ENCODE assay signal across 7 cellular contexts in genomic region chr17:16201693-16202131, GRCh38. TPM values are rescaled to one million over a fixed set of nuclear protein-coding genes. Genes with fewer than 3 reads are reported as not detected.
DNase-seq lines count a peak whose midpoint lies in the region; ATAC-seq, FAIRE-seq and TF ChIP-seq lines count a peak whose summit lies in the region.
"Not testable (repeated sequence)": the region's sequence is repeated elsewhere in the genome, so short reads cannot be mapped to it uniquely, and the experiment has no call there.

No MANE protein-coding gene starts in this region.

- 97 to 98% methylated on average over 7 to 13 of the region's 13 CpGs for WGBS in endodermal cell (ENCODE audit: insufficient coverage in 1 of 2, insufficient read length in 1 of 2), 2 experiments

- not testable (repeated sequence) for H3K9me3 Mint-ChIP-seq in CD8-positive, alpha-beta memory T cell; activated naive CD8-positive, alpha-beta T cell treated with anti-CD3 and anti-CD28 coated beads for 36 hours; endodermal cell; nephron; stimulated activated memory B cell treated with anti-CD40 and anti-IgM and Interleukin-4, amounts not matched to agents 10 μg/mL and 1 μg/mL and 100 μg/mL, for 72 hours

- not testable (repeated sequence) for FAIRE-seq in RCC 7860 (lab: Jason Lieb, UNC)

- not testable (repeated sequence) for H3K9ac ChIP-seq in endodermal cell (ENCODE audit: extremely low read depth, low read length, poor library complexity, severe bottlenecking)

- not testable (repeated sequence) for H3K9me3 ChIP-seq in CD8-positive, alpha-beta memory T cell (ENCODE audit: low read length); endodermal cell (ENCODE audit: control insufficient read depth, low read length)

- POLR2A ChIA-PET in CD8-positive, alpha-beta memory T cell (lab: Charles Lee) = interaction anchor here (0.5 kb wide), 1 partner anchor 23 kb away, joined by 9 read pairs; no protein-coding TSS in a partner anchor

- H3K4me3 ChIP-seq in CD8-positive, alpha-beta memory T cell (ENCODE audit: low read length); endodermal cell (ENCODE audit: low read length): not testable (repeated sequence)

- H3K4me1 Mint-ChIP-seq in CD8-positive, alpha-beta memory T cell = peaks cover 65 to 83% (median 81%) of the 10 kb centered on the region in 3 donors
- peaks cover 56% of the 10 kb centered on the region for H3K4me1 Mint-ChIP-seq in activated naive CD8-positive, alpha-beta T cell treated with anti-CD3 and anti-CD28 coated beads for 36 hours
- peaks cover 27% of the 10 kb centered on the region for H3K4me1 Mint-ChIP-seq in endodermal cell
- peaks cover 45% of the 10 kb centered on the region for H3K4me1 Mint-ChIP-seq in nephron
- H3K4me1 Mint-ChIP-seq in stimulated activated memory B cell treated with anti-CD40 and anti-IgM and Interleukin-4, amounts not matched to agents 10 μg/mL and 1 μg/mL and 100 μg/mL, for 72 hours = peaks cover 63% of the 10 kb centered on the region

- not testable (repeated sequence) for H3K27me3 ChIP-seq in CD8-positive, alpha-beta memory T cell (ENCODE audit: insufficient read depth, low read length, poor library complexity, severe bottlenecking); endodermal cell (ENCODE audit: control insufficient read depth, insufficient read depth, low read length, poor library complexity, severe bottlenecking)

- DNase-seq in CD8-positive, alpha-beta memory T cell; activated naive CD8-positive, alpha-beta T cell treated with anti-CD3 and anti-CD28 coated beads for 36 hours; endodermal cell; left lobe of liver (ENCODE audit: low spot score): not testable (repeated sequence)
- DNase-seq in RCC 7860 (ENCODE audit: low spot score) = peak; percentile 23

- peaks cover 0 to 20% (median 4%) of the 10 kb centered on the region in 3 donors for H3K36me3 Mint-ChIP-seq in CD8-positive, alpha-beta memory T cell
- peaks cover 21% of the 10 kb centered on the region for H3K36me3 Mint-ChIP-seq in activated naive CD8-positive, alpha-beta T cell treated with anti-CD3 and anti-CD28 coated beads for 36 hours
- peaks cover 18% of the 10 kb centered on the region for H3K36me3 Mint-ChIP-seq in endodermal cell (ENCODE audit: low read depth)
- H3K36me3 Mint-ChIP-seq in nephron (ENCODE audit: low read depth) = peaks cover 17% of the 10 kb centered on the region
- H3K36me3 Mint-ChIP-seq in stimulated activated memory B cell treated with anti-CD40 and anti-IgM and Interleukin-4, amounts not matched to agents 10 μg/mL and 1 μg/mL and 100 μg/mL, for 72 hours = peaks cover 21% of the 10 kb centered on the region

- TF ChIP-seq CTCF in endodermal cell (conservative IDR thresholded peaks at IDR 0.05); nephron (IDR thresholded peaks at IDR 0.05; ENCODE audit: unreplicated experiment in 3 of 3): not testable (repeated sequence)

- H3K36me3 ChIP-seq in CD8-positive, alpha-beta memory T cell (ENCODE audit: insufficient read depth, low read length); endodermal cell (ENCODE audit: control insufficient read depth, insufficient read depth, low read length): not testable (repeated sequence)

- H3K4me3 Mint-ChIP-seq in CD8-positive, alpha-beta memory T cell = peak overlapping the region in 2 of 7 donors; percentile 6 to 44
- not testable (repeated sequence) for H3K4me3 Mint-ChIP-seq in activated naive CD8-positive, alpha-beta T cell treated with anti-CD3 and anti-CD28 coated beads for 36 hours; endodermal cell; nephron; stimulated activated memory B cell treated with anti-CD40 and anti-IgM and Interleukin-4, amounts not matched to agents 10 μg/mL and 1 μg/mL and 100 μg/mL, for 72 hours

- CTCF ChIA-PET in CD8-positive, alpha-beta memory T cell (lab: Charles Lee) = interaction anchor here (0.6 kb wide), 1 partner anchor 13 kb away, joined by 3 read pairs; no protein-coding TSS in a partner anchor

- H3K27ac Mint-ChIP-seq in CD8-positive, alpha-beta memory T cell = peak overlapping the region in 5 of 8 donors; percentile 17 to 82 (median 52)
- H3K27ac Mint-ChIP-seq in activated naive CD8-positive, alpha-beta T cell treated with anti-CD3 and anti-CD28 coated beads for 36 hours = peak overlapping the region; percentile 21
- peak overlapping the region; percentile 91 for H3K27ac Mint-ChIP-seq in endodermal cell
- peak overlapping the region; percentile 50 to 74 (median 73) for H3K27ac Mint-ChIP-seq in nephron
- peak overlapping the region; percentile 66 for H3K27ac Mint-ChIP-seq in stimulated activated memory B cell treated with anti-CD40 and anti-IgM and Interleukin-4, amounts not matched to agents 10 μg/mL and 1 μg/mL and 100 μg/mL, for 72 hours

- not testable (repeated sequence) for H3K27me3 Mint-ChIP-seq in CD8-positive, alpha-beta memory T cell; activated naive CD8-positive, alpha-beta T cell treated with anti-CD3 and anti-CD28 coated beads for 36 hours; endodermal cell (ENCODE audit: insufficient read depth); nephron (ENCODE audit: low read depth); stimulated activated memory B cell treated with anti-CD40 and anti-IgM and Interleukin-4, amounts not matched to agents 10 μg/mL and 1 μg/mL and 100 μg/mL, for 72 hours

- not testable (repeated sequence) for H3K27ac ChIP-seq in CD8-positive, alpha-beta memory T cell (ENCODE audit: low read depth, low read length); endodermal cell (ENCODE audit: low read depth, low read length)

- ATAC-seq in left lobe of liver = peak; percentile 55
- ATAC-seq in stimulated activated memory B cell treated with anti-CD40 and anti-IgM and Interleukin-4, amounts not matched to agents 10 μg/mL and 1 μg/mL and 100 μg/mL, for 72 hours = not testable (repeated sequence)

- H3K4me1 ChIP-seq in CD8-positive, alpha-beta memory T cell (ENCODE audit: insufficient read depth, low read length) = peaks cover 29% of the 10 kb centered on the region
- not testable (repeated sequence) for H3K4me1 ChIP-seq in endodermal cell (ENCODE audit: control insufficient read depth, insufficient read depth, low read length)

RNA-seq across cellular contexts. Expression of gene NCOR1, which starts 13.6 kb away (rescaled TPM):
- total RNA-seq in CD8-positive, alpha-beta memory T cell = 100 to 1,000 TPM; 146 to 147 TPM
- polyA plus RNA-seq in CD8-positive, alpha-beta memory T cell = 158 TPM
- total RNA-seq in activated naive CD8-positive, alpha-beta T cell treated with anti-CD3 and anti-CD28 coated beads for 36 hours = 100 to 1,000 TPM; 122 to 131 TPM
- total RNA-seq in endodermal cell = 100 to 1,000 TPM; 112 to 141 TPM
- polyA plus RNA-seq in endodermal cell (2013, experiment 1 of 2) = 84.3 TPM
- polyA plus RNA-seq in endodermal cell (2013, experiment 2 of 2) = 72.4 TPM
- 58.1 TPM for total RNA-seq in left lobe of liver

RNA-seq across cellular contexts. Expression of gene PIGL, which starts 15.3 kb away (rescaled TPM):
- 10 to 100 TPM; 26.3 to 27.1 TPM for total RNA-seq in CD8-positive, alpha-beta memory T cell
- 12.9 TPM for polyA plus RNA-seq in CD8-positive, alpha-beta memory T cell
- total RNA-seq in activated naive CD8-positive, alpha-beta T cell treated with anti-CD3 and anti-CD28 coated beads for 36 hours = 10 to 100 TPM; 29.9 to 31.3 TPM
- 10 to 100 TPM; 41.1 to 57.0 TPM for total RNA-seq in endodermal cell
- polyA plus RNA-seq in endodermal cell (2013, experiment 1 of 2) = 43.8 TPM
- 35.3 TPM for polyA plus RNA-seq in endodermal cell (2013, experiment 2 of 2)
- 18.5 TPM for total RNA-seq in left lobe of liver

Comparison
In these comparisons a context has a peak if more than half of its experiments do, and no peak if none do; other contexts are left out.
1. H3K27ac Mint-ChIP-seq: peak in every context shown above with its lines; median percentile 91 in endodermal cell; 73 in nephron; 66 in stimulated activated memory B cell treated with anti-CD40 and anti-IgM and Interleukin-4, amounts not matched to agents 10 μg/mL and 1 μg/mL and 100 μg/mL, for 72 hours; 52 in CD8-positive, alpha-beta memory T cell; 21 in activated naive CD8-positive, alpha-beta T cell treated with anti-CD3 and anti-CD28 coated beads for 36 hours.